In the genomic region with DNA sequence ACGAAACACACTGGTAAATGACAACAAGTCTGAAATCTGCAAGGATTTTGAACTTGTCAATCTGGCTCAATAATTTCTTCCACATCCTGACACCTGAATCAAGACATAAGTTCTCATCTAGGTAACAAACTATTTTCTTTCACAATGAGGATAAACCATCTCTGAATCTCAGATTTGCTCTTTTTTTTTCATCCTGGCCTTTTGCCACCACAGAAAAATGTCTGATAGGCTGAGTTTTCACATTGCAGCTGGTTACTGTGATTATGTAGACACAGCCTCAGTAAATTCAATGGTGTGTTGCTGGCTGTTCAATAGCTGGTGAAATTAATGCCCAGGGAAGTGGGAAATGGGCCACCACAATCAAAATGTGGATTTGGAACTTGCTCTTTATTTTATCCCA, we compare ENCODE assay signal across 23 cellular contexts. TPM values are rescaled to one million over a fixed set of nuclear protein-coding genes. Genes with fewer than 3 reads are reported as not detected.
A peak's percentile ranks its signal among the peaks of the same experiment; 100 is the strongest.
DNase-seq lines count a peak whose midpoint lies in the region; ATAC-seq, FAIRE-seq and TF ChIP-seq lines count a peak whose summit lies in the region.
"Had no signal": no experiment of that assay in that cellular context is flagged by ENCODE, and none has a peak within 500 bp of the region (broad histone marks: within the 10 kb centered on the region; RNA-seq: fewer than 3 reads in every experiment).

No MANE protein-coding gene starts in this region.

- no peak overlapping the region for H3K4me2 ChIP-seq in endothelial cell of umbilical vein (ENCODE audit: insufficient read depth, low read length)
- H3K4me2 ChIP-seq: neural progenitor cell had no signal

- H3K4me1 ChIP-seq in breast epithelium (peaks cover 0 to 4% of the 10 kb centered on the region in 2 donors), endothelial cell of umbilical vein (ENCODE audit: control insufficient read depth, extremely low read depth, insufficient read depth, low read length) (peaks cover 27% of the 10 kb centered on the region), uterus (no peaks in the 10 kb centered on the region)

- intact Hi-C loops in MCF 10A (cut with micrococcal nuclease) = loop anchor here (2.0 kb wide), 2 partner anchors 141 to 331 kb away; no protein-coding TSS in a partner anchor
- intact Hi-C loops in breast epithelium (cut with DNase I; ENCODE audit: low total_unique reads) = no loop called here
- intact Hi-C loops in endothelial cell of umbilical vein (cut with micrococcal nuclease) = loop anchor here (10.0 kb wide), 1 partner anchor 399 kb away; no protein-coding TSS in a partner anchor
- intact Hi-C loops in uterus (cut with DNase I; ENCODE audit: low total_unique reads) = loop anchor here (10.0 kb wide), 3 partner anchors 139 to 469 kb away; no protein-coding TSS in a partner anchor

- H3K36me3 Mint-ChIP-seq in MCF 10A (ENCODE audit: insufficient read depth, unreplicated experiment) = no peaks in the 10 kb centered on the region
- H3K36me3 Mint-ChIP-seq in mesothelial cell of epicardium = no peaks in the 10 kb centered on the region
- H3K36me3 Mint-ChIP-seq: brain, neural progenitor cell, T-cell had no signal

- no peak overlapping the region for H3K4me3 ChIP-seq in breast epithelium
- no peak overlapping the region for H3K4me3 ChIP-seq in endothelial cell of umbilical vein (replicated peaks in 1 of 3; ENCODE audit: insufficient read depth in 1 of 3, low read depth in 1 of 3, low read length in 3 of 3)
- no peak overlapping the region for H3K4me3 ChIP-seq in uterus
- H3K4me3 ChIP-seq: coronary artery, heart left ventricle, K562, neural progenitor cell had no signal

- no peaks in the 10 kb centered on the region for H4K20me1 ChIP-seq in endothelial cell of umbilical vein (replicated peaks; ENCODE audit: control insufficient read depth, extremely low read depth, insufficient read depth, low read length)

- dilution Hi-C loops in endothelial cell of umbilical vein (cut with MboI; ENCODE audit: extremely low pct_ligation_motif_present, low sequenced_read_pairs) = no loop called here

- no peak overlapping the region for H3K9ac ChIP-seq in endothelial cell of umbilical vein (replicated peaks; ENCODE audit: extremely low read depth, insufficient read depth, low read length)
- H3K9ac ChIP-seq: neural progenitor cell had no signal

- H3K9me3 Mint-ChIP-seq in MCF 10A (ENCODE audit: unreplicated experiment) = no peaks in the 10 kb centered on the region
- H3K9me3 Mint-ChIP-seq in mesothelial cell of epicardium = no peaks in the 10 kb centered on the region
- H3K9me3 Mint-ChIP-seq: activated naive CD4-positive, alpha-beta T cell treated with anti-CD3 and anti-CD28 coated beads, Interleukin-2, amount 50 U/mL, for 72 hours; neural progenitor cell; T-cell had no signal

- peaks cover 63% of the 10 kb centered on the region for H3K4me1 Mint-ChIP-seq in MCF 10A (ENCODE audit: insufficient read depth, unreplicated experiment)
- H3K4me1 Mint-ChIP-seq in mesothelial cell of epicardium = peaks cover 45% of the 10 kb centered on the region

- FAIRE-seq in endothelial cell of umbilical vein (lab: Jason Lieb, UNC) = no peak
- FAIRE-seq: K562 had no signal

- H3K9me1 ChIP-seq in endothelial cell of umbilical vein (replicated peaks; ENCODE audit: control insufficient read depth, extremely low read depth, insufficient read depth, low read length) = no peaks in the 10 kb centered on the region

- H3K27ac Mint-ChIP-seq in MCF 10A (ENCODE audit: low read depth, unreplicated experiment) (peak overlapping the region; percentile 71), mesothelial cell of epicardium (peak overlapping the region; percentile 31)
- H3K27ac Mint-ChIP-seq: activated naive CD4-positive, alpha-beta T cell treated with anti-CD3 and anti-CD28 coated beads, Interleukin-2, amount 50 U/mL, for 72 hours; neural progenitor cell; T-cell had no signal

- no peak overlapping the region for H2AFZ ChIP-seq in endothelial cell of umbilical vein (ENCODE audit: low read depth, low read length)
- H2AFZ ChIP-seq: neural progenitor cell had no signal

- H3K27me3 Mint-ChIP-seq in MCF 10A (ENCODE audit: insufficient read depth, unreplicated experiment) (no peaks in the 10 kb centered on the region), mesothelial cell of epicardium (ENCODE audit: low read depth) (peaks cover 22% of the 10 kb centered on the region)

- CTCF ChIA-PET in MCF 10A (lab: Yijun Ruan, JAX) = interaction anchor here (0.7 to 4.8 kb wide), 10 partner anchors 11 to 596 kb away, joined by 3 to 22 read pairs (median 4); no protein-coding TSS in a partner anchor
- CTCF ChIA-PET in endothelial cell of umbilical vein (lab: Charles Lee) = interaction anchor here (1.1 to 1.8 kb wide), 5 partner anchors 10 to 757 kb away, joined by 3 to 5 read pairs (median 4); no protein-coding TSS in a partner anchor

- no peaks in the 10 kb centered on the region for H3K79me2 ChIP-seq in endothelial cell of umbilical vein (ENCODE audit: control insufficient read depth, insufficient read depth, low read length)

- H3K36me3 ChIP-seq in breast epithelium (no peaks in the 10 kb centered on the region), endothelial cell of umbilical vein (ENCODE audit: control insufficient read depth in 2 of 2, extremely low read depth in 1 of 2, insufficient read depth in 2 of 2, low read length in 2 of 2) (no peaks in the 10 kb centered on the region), uterus (no peaks in the 10 kb centered on the region)
- H3K36me3 ChIP-seq: heart left ventricle, neural progenitor cell had no signal

- H3K9me3 ChIP-seq in breast epithelium (no peaks in the 10 kb centered on the region), endothelial cell of umbilical vein (replicated peaks; ENCODE audit: control insufficient read depth, insufficient read depth, low read length) (no peaks in the 10 kb centered on the region), uterus (no peaks in the 10 kb centered on the region)
- H3K9me3 ChIP-seq: heart left ventricle had no signal

- BruUV-seq in MCF 10A (replicated peaks; lab: Mats Ljungman, UMichigan) (no TSS peak), endothelial cell of umbilical vein (replicated peaks; lab: Mats Ljungman, UMichigan) (no TSS peak)

- no peak overlapping the region for H3K27ac ChIP-seq in breast epithelium
- H3K27ac ChIP-seq in endothelial cell of umbilical vein (ENCODE audit: insufficient read depth, low read depth, low read length) = peak overlapping the region; percentile 75
- H3K27ac ChIP-seq in uterus = peak overlapping the region; percentile 21 to 60
- H3K27ac ChIP-seq: neural progenitor cell had no signal

- ATAC-seq in GM21619 (IDR thresholded peaks at IDR 0.05; ENCODE audit: unreplicated experiment) = no peak
- ATAC-seq: activated naive CD4-positive, alpha-beta T cell treated with anti-CD3 and anti-CD28 coated beads, Interleukin-2, amount 50 U/mL, for 72 hours; K562; T-cell had no signal

- peaks cover 0 to 15% of the 10 kb centered on the region in 2 donors for H3K27me3 ChIP-seq in breast epithelium
- peaks cover 4 to 10% of the 10 kb centered on the region in 2 experiments for H3K27me3 ChIP-seq in endothelial cell of umbilical vein (ENCODE audit: control insufficient read depth in 2 of 2, insufficient read depth in 2 of 2, low read length in 2 of 2)
- H3K27me3 ChIP-seq in uterus = no peaks in the 10 kb centered on the region

- POLR2A ChIA-PET in MCF 10A (lab: Yijun Ruan, JAX) (interaction anchor here (0.5 to 3.4 kb wide), 15 partner anchors 11 to 429 kb away, joined by 3 to 9 read pairs (median 4); a partner anchor contains a TSS), endothelial cell of umbilical vein (lab: Charles Lee) (no interaction called here)

- peak overlapping the region; percentile 13 for H3K4me3 Mint-ChIP-seq in MCF 10A (ENCODE audit: unreplicated experiment)
- no peak overlapping the region for H3K4me3 Mint-ChIP-seq in mesothelial cell of epicardium
- H3K4me3 Mint-ChIP-seq: brain, neural progenitor cell, T-cell had no signal

- TF ChIP-seq POLR2A in breast epithelium (IDR thresholded peaks at IDR 0.05) = no peak
- TF ChIP-seq POLR2A in endothelial cell of umbilical vein (IDR thresholded peaks at IDR 0.05; ENCODE audit: low read depth, low read length) = no peak
- TF ChIP-seq POLR2A in uterus (IDR thresholded peaks at IDR 0.05) = no peak

- no peak for DNase-seq in MCF 10A (ENCODE audit: unreplicated experiment)
- DNase-seq in breast epithelium (ENCODE audit: low spot score in 2 of 2) = no peak
- no peak for DNase-seq in endothelial cell of umbilical vein (ENCODE audit: low read depth, low spot score)
- DNase-seq in mesothelial cell of epicardium (ENCODE audit: low spot score in 2 of 2, unreplicated experiment in 2 of 2) = no peak
- DNase-seq in uterus = peak in 1 of 2 donors; percentile 36
- no peak for DNase-seq in NCI-H2196 (lab: John Stamatoyannopoulos, UW; ENCODE audit: unreplicated experiment)
- DNase-seq in NCI-H2227 treated with DMSO at 0.1 percent for 48 hours (lab: John Stamatoyannopoulos, UW) = no peak
- DNase-seq: 8988T; activated CD4-positive, alpha-beta T cell treated with anti-CD3 and anti-CD28 coated beads for 4 hours; heart left ventricle; MM.1S; NCI-H1436; NCI-H2171; Right ventricle myocardium superior; stimulated activated CD4-positive, alpha-beta T cell treated with anti-CD3 and anti-CD28 coated beads, Interleukin-4, amount 100 ng/mL, for 1 hour; stimulated activated naive CD4-positive, alpha-beta T cell; T-cell had no signal

- TF ChIP-seq CTCF in MCF 10A (IDR thresholded peaks at IDR 0.05; ENCODE audit: unreplicated experiment) (no peak), breast epithelium (IDR thresholded peaks at IDR 0.05) (no peak), endothelial cell of umbilical vein (IDR thresholded peaks at IDR 0.05; ENCODE audit: extremely low read depth in 1 of 2, insufficient read depth in 1 of 2, low read depth in 1 of 2, low read length in 2 of 2) (no peak), mesothelial cell of epicardium (IDR thresholded peaks at IDR 0.05; ENCODE audit: unreplicated experiment) (no peak), uterus (IDR thresholded peaks at IDR 0.05) (no peak)

TF ChIP-seq in endothelial cell of umbilical vein, 7 proteins besides CTCF, POLR2A, EP300 and RAD21 (continues in another document):
- TF ChIP-seq JUN (IDR thresholded peaks at IDR 0.05; ENCODE audit: borderline replicate concordance, insufficient read depth, insufficient read length, low read depth) (no peak), MYC (IDR thresholded peaks at IDR 0.05; ENCODE audit: low read depth, low read length) (no peak)

RNA-seq across cellular contexts. Expression of a gene that starts 2.8 kb away (rescaled TPM):
- total RNA-seq in MCF 10A (2022) = 0.14 TPM in 1 of 2 replicates, not detected in the other
- 1 to 10 TPM in 1 of 3 donors, under 1 TPM in 2; 0.33 to 2.9 (median 0.88) TPM for total RNA-seq in breast epithelium
- total RNA-seq in endothelial cell of umbilical vein = 0.21 TPM in 1 of 2 replicates, not detected in the other
- polyA plus RNA-seq in endothelial cell of umbilical vein = 0.77 and 0.89 TPM in 2 replicates
- polyA plus RNA-seq in endothelial cell of umbilical vein (2011; cell fraction: cytosol; rRNA removed) = 0.54 and 0.56 TPM in 2 replicates
- 0.62 and 0.69 TPM in 2 replicates for polyA plus RNA-seq in endothelial cell of umbilical vein (2011; cell fraction: nucleus; rRNA removed)
- 0.46 and 0.98 TPM in 2 replicates for polyA plus RNA-seq in endothelial cell of umbilical vein (2012)
- 0.17 and 0.53 TPM in 2 replicates for polyA minus RNA-seq in endothelial cell of umbilical vein
- polyA minus RNA-seq in endothelial cell of umbilical vein (2011; cell fraction: cytosol; rRNA and poly(A)+ RNA removed) = not detected
- polyA minus RNA-seq in endothelial cell of umbilical vein (2011; cell fraction: nucleus; rRNA and poly(A)+ RNA removed) = 1.2 and 1.5 TPM in 2 replicates
- total RNA-seq in mesothelial cell of epicardium = 2.4 to 2.6 TPM (median 2.5 TPM) in 3 replicates
- 1 to 10 TPM in 2 of 4 donors, under 1 TPM in 1, not detected in 1; under 0.01 to 5.2 (median 1.2) TPM for total RNA-seq in uterus
- total RNA-seq: activated naive CD4-positive, alpha-beta T cell treated with anti-CD3 and anti-CD28 coated beads, Interleukin-2, amount 50 U/mL, for 72 hours; K562 had no signal
- polyA plus RNA-seq: K562 had no signal

Comparison
In these comparisons a context has a peak if more than half of its experiments do, and no peak if none do; other contexts are left out.
1. H3K27ac ChIP-seq: peak in endothelial cell of umbilical vein (single experiment) and uterus (2 of 2); none in breast epithelium (0 of 2).